In genomic region chr2:134572996-134573395, GRCh38 we compare ENCODE assay signal across 28 cellular contexts.
"Had no signal": no experiment of that assay in that cellular context is flagged by ENCODE, and none has a peak within 500 bp of the region (broad histone marks: within the 10 kb centered on the region; RNA-seq: fewer than 3 reads in every experiment).

No MANE protein-coding gene starts in this region.

- H3K36me3 ChIP-seq: heart left ventricle, left ventricle myocardium inferior, neural progenitor cell, neutrophil, right atrium auricular region, right lobe of liver, thyroid gland, transverse colon, uterus had no signal

- H3K9me3 Mint-ChIP-seq: memory B cell; naive thymus-derived CD4-positive, alpha-beta T cell; nephron progenitor cell; neural progenitor cell; stimulated activated effector memory CD8-positive, alpha-beta T cell treated with anti-CD3 and anti-CD28 coated beads, Interleukin-12 subunit alpha, Interleukin-12 subunit beta, amount 100 ng/mL, for 72 hours; stimulated activated naive CD8-positive, alpha-beta T cell treated with anti-CD3 and anti-CD28 coated beads, Interleukin-15, Interleukin-2, amounts not matched to agents 100 ng/mL and 50 ng/mL, for 24 hours had no signal

- H3K9me3 ChIP-seq: heart left ventricle, left ventricle myocardium inferior, mucosa of descending colon, neutrophil, right atrium auricular region, right lobe of liver, testis, thyroid gland, transverse colon, uterus had no signal

- DNase-seq: heart left ventricle; islet precursor cell; left ventricle myocardium inferior; midbrain; mucosa of descending colon; naive thymus-derived CD4-positive, alpha-beta T cell; nephron progenitor cell; occipital lobe; right lobe of liver; stimulated activated CD4-positive, alpha-beta T cell treated with anti-CD3 and anti-CD28 coated beads, Interleukin-12 subunit alpha, Interleukin-12 subunit beta, amount 100 ng/mL, for 4 hours; stimulated activated CD4-positive, alpha-beta T cell treated with anti-CD3 and anti-CD28 coated beads, Interleukin-15, amount 100 ng/mL, for 24 hours; stimulated activated CD4-positive, alpha-beta T cell treated with anti-CD3 and anti-CD28 coated beads, Interleukin-2, amount 100 ng/mL, for 24 hours; stimulated activated CD4-positive, alpha-beta T cell treated with anti-CD3 and anti-CD28 coated beads, Interleukin-4, amount 100 ng/mL, for 24 hours; stimulated activated naive CD4-positive, alpha-beta T cell; testis; transverse colon; uterus had no signal

- H3K4me1 ChIP-seq: heart left ventricle, left ventricle myocardium inferior, neural progenitor cell, parathyroid adenoma, right atrium auricular region, right lobe of liver, testis, thyroid gland, transverse colon, uterus had no signal

- H3K27ac ChIP-seq: heart left ventricle, left ventricle myocardium inferior, neural progenitor cell, neutrophil, parathyroid adenoma, right atrium auricular region, right lobe of liver, testis, thyroid gland, transverse colon, uterus had no signal

- H3K79me2 ChIP-seq: parathyroid adenoma had no signal

- H3K4me3 ChIP-seq: heart left ventricle, left ventricle myocardium inferior, lung, mucosa of descending colon, neural progenitor cell, right atrium auricular region, right lobe of liver, smooth muscle cell, testis, thyroid gland, transverse colon, uterus had no signal

- H3K4me3 Mint-ChIP-seq: memory B cell; naive thymus-derived CD4-positive, alpha-beta T cell; nephron progenitor cell; neural progenitor cell; stimulated activated effector memory CD8-positive, alpha-beta T cell treated with anti-CD3 and anti-CD28 coated beads, Interleukin-12 subunit alpha, Interleukin-12 subunit beta, amount 100 ng/mL, for 72 hours; stimulated activated naive CD8-positive, alpha-beta T cell treated with anti-CD3 and anti-CD28 coated beads, Interleukin-15, Interleukin-2, amounts not matched to agents 100 ng/mL and 50 ng/mL, for 24 hours had no signal

- H2AFZ ChIP-seq: neural progenitor cell, parathyroid adenoma had no signal

- H3K4me1 Mint-ChIP-seq: stimulated activated effector memory CD8-positive, alpha-beta T cell treated with anti-CD3 and anti-CD28 coated beads, Interleukin-12 subunit alpha, Interleukin-12 subunit beta, amount 100 ng/mL, for 72 hours had no signal

- ATAC-seq: heart left ventricle; mucosa of descending colon; naive thymus-derived CD4-positive, alpha-beta T cell; right lobe of liver; stimulated activated effector memory CD8-positive, alpha-beta T cell treated with anti-CD3 and anti-CD28 coated beads, Interleukin-12 subunit alpha, Interleukin-12 subunit beta, amount 100 ng/mL, for 72 hours had no signal

- H3K4me2 ChIP-seq: neural progenitor cell, smooth muscle cell had no signal

- H3K9ac ChIP-seq: neural progenitor cell, parathyroid adenoma had no signal

- H3K27me3 Mint-ChIP-seq: memory B cell; stimulated activated naive CD8-positive, alpha-beta T cell treated with anti-CD3 and anti-CD28 coated beads, Interleukin-15, Interleukin-2, amounts not matched to agents 100 ng/mL and 50 ng/mL, for 24 hours had no signal

- H3K36me3 Mint-ChIP-seq: memory B cell; naive thymus-derived CD4-positive, alpha-beta T cell; neural progenitor cell; stimulated activated effector memory CD8-positive, alpha-beta T cell treated with anti-CD3 and anti-CD28 coated beads, Interleukin-12 subunit alpha, Interleukin-12 subunit beta, amount 100 ng/mL, for 72 hours had no signal

- H3K27ac Mint-ChIP-seq: memory B cell; naive thymus-derived CD4-positive, alpha-beta T cell; nephron progenitor cell; progenitor cell of endocrine pancreas; stimulated activated effector memory CD8-positive, alpha-beta T cell treated with anti-CD3 and anti-CD28 coated beads, Interleukin-12 subunit alpha, Interleukin-12 subunit beta, amount 100 ng/mL, for 72 hours; stimulated activated naive CD8-positive, alpha-beta T cell treated with anti-CD3 and anti-CD28 coated beads, Interleukin-15, Interleukin-2, amounts not matched to agents 100 ng/mL and 50 ng/mL, for 24 hours had no signal

- H3K27me3 ChIP-seq: neural progenitor cell, neutrophil, right atrium auricular region, right lobe of liver, testis, thyroid gland, transverse colon, uterus had no signal
